ENCODE assay signal across 1 cellular context in the genomic region with DNA sequence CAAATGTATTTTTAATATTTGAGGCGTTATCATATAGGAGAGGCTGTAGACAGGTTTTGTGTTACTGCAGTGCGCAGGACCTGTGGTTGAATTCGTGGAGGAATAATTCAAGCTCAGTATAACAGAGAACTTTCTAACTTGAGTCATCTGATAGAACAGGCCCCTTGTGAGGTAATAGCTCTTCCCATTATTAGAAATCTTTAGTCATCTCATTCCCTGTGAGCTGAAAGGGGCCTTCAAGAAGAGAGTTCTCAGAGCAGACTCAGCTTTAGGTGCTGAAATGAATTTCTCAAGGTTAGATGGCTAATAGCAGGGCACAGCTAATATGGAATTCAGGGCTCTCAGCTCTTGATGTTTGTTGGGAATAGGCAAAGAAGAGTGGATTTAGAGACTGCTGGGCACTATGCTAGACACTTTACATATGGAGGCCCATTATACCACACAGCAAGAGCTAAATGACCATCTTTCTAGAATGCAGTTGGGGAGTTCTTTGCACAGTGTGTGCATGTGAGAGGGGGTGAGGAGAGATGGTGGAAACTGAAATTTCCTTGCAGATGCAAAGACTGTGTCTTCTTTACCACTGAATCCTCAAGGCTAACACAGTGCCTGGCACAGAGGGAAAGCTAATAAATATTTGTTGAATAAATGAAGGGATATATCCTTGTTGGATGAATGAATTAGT.
A peak's percentile ranks its signal among the peaks of the same experiment; 100 is the strongest.
TF ChIP-seq lines count a peak whose summit lies in the region.

No MANE protein-coding gene starts in this region.

TF ChIP-seq in GM12878, 131 proteins besides CTCF, POLR2A, EP300 and RAD21 (continued from another document and continues in another):
- no peak for TF ChIP-seq RELB (IDR thresholded peaks at IDR 0.05; ENCODE audit: low read depth)
- TF ChIP-seq ZBTB33 (IDR thresholded peaks at IDR 0.05): no peak
- no peak for TF ChIP-seq CBFB (IDR thresholded peaks at IDR 0.05; ENCODE audit: low read depth)
- peak; percentile 51; the same call in 1 of the 2 replicates for TF ChIP-seq PML (IDR thresholded peaks at IDR 0.05; ENCODE audit: low read length)
- TF ChIP-seq, protein P1, sequence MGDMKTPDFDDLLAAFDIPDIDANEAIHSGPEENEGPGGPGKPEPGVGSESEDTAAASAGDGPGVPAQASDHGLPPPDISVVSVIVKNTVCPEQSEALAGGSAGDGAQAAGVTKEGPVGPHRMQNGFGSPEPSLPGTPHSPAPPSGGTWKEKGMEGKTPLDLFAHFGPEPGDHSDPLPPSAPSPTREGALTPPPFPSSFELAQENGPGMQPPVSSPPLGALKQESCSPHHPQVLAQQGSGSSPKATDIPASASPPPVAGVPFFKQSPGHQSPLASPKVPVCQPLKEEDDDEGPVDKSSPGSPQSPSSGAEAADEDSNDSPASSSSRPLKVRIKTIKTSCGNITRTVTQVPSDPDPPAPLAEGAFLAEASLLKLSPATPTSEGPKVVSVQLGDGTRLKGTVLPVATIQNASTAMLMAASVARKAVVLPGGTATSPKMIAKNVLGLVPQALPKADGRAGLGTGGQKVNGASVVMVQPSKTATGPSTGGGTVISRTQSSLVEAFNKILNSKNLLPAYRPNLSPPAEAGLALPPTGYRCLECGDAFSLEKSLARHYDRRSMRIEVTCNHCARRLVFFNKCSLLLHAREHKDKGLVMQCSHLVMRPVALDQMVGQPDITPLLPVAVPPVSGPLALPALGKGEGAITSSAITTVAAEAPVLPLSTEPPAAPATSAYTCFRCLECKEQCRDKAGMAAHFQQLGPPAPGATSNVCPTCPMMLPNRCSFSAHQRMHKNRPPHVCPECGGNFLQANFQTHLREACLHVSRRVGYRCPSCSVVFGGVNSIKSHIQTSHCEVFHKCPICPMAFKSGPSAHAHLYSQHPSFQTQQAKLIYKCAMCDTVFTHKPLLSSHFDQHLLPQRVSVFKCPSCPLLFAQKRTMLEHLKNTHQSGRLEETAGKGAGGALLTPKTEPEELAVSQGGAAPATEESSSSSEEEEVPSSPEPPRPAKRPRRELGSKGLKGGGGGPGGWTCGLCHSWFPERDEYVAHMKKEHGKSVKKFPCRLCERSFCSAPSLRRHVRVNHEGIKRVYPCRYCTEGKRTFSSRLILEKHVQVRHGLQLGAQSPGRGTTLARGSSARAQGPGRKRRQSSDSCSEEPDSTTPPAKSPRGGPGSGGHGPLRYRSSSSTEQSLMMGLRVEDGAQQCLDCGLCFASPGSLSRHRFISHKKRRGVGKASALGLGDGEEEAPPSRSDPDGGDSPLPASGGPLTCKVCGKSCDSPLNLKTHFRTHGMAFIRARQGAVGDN (IDR thresholded peaks at IDR 0.05): no peak
- no peak for TF ChIP-seq SRF (IDR thresholded peaks at IDR 0.05; ENCODE audit: low read depth in 2 of 2, low read length in 2 of 2)
- no peak for TF ChIP-seq DPF2 (IDR thresholded peaks at IDR 0.05)
- TF ChIP-seq, protein P2, sequence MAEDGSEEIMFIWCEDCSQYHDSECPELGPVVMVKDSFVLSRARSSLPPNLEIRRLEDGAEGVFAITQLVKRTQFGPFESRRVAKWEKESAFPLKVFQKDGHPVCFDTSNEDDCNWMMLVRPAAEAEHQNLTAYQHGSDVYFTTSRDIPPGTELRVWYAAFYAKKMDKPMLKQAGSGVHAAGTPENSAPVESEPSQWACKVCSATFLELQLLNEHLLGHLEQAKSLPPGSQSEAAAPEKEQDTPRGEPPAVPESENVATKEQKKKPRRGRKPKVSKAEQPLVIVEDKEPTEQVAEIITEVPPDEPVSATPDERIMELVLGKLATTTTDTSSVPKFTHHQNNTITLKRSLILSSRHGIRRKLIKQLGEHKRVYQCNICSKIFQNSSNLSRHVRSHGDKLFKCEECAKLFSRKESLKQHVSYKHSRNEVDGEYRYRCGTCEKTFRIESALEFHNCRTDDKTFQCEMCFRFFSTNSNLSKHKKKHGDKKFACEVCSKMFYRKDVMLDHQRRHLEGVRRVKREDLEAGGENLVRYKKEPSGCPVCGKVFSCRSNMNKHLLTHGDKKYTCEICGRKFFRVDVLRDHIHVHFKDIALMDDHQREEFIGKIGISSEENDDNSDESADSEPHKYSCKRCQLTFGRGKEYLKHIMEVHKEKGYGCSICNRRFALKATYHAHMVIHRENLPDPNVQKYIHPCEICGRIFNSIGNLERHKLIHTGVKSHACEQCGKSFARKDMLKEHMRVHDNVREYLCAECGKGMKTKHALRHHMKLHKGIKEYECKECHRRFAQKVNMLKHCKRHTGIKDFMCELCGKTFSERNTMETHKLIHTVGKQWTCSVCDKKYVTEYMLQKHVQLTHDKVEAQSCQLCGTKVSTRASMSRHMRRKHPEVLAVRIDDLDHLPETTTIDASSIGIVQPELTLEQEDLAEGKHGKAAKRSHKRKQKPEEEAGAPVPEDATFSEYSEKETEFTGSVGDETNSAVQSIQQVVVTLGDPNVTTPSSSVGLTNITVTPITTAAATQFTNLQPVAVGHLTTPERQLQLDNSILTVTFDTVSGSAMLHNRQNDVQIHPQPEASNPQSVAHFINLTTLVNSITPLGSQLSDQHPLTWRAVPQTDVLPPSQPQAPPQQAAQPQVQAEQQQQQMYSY (CRISPR knock-in tag; IDR thresholded peaks at IDR 0.05): no peak
- TF ChIP-seq, protein P3, sequence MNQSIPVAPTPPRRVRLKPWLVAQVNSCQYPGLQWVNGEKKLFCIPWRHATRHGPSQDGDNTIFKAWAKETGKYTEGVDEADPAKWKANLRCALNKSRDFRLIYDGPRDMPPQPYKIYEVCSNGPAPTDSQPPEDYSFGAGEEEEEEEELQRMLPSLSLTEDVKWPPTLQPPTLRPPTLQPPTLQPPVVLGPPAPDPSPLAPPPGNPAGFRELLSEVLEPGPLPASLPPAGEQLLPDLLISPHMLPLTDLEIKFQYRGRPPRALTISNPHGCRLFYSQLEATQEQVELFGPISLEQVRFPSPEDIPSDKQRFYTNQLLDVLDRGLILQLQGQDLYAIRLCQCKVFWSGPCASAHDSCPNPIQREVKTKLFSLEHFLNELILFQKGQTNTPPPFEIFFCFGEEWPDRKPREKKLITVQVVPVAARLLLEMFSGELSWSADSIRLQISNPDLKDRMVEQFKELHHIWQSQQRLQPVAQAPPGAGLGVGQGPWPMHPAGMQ (IDR thresholded peaks at IDR 0.05; ENCODE audit: borderline replicate concordance): no peak
- TF ChIP-seq SP1 (IDR thresholded peaks at IDR 0.05; ENCODE audit: low read depth, low read length): no peak
- TF ChIP-seq, protein P4, sequence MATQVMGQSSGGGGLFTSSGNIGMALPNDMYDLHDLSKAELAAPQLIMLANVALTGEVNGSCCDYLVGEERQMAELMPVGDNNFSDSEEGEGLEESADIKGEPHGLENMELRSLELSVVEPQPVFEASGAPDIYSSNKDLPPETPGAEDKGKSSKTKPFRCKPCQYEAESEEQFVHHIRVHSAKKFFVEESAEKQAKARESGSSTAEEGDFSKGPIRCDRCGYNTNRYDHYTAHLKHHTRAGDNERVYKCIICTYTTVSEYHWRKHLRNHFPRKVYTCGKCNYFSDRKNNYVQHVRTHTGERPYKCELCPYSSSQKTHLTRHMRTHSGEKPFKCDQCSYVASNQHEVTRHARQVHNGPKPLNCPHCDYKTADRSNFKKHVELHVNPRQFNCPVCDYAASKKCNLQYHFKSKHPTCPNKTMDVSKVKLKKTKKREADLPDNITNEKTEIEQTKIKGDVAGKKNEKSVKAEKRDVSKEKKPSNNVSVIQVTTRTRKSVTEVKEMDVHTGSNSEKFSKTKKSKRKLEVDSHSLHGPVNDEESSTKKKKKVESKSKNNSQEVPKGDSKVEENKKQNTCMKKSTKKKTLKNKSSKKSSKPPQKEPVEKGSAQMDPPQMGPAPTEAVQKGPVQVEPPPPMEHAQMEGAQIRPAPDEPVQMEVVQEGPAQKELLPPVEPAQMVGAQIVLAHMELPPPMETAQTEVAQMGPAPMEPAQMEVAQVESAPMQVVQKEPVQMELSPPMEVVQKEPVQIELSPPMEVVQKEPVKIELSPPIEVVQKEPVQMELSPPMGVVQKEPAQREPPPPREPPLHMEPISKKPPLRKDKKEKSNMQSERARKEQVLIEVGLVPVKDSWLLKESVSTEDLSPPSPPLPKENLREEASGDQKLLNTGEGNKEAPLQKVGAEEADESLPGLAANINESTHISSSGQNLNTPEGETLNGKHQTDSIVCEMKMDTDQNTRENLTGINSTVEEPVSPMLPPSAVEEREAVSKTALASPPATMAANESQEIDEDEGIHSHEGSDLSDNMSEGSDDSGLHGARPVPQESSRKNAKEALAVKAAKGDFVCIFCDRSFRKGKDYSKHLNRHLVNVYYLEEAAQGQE (IDR thresholded peaks at IDR 0.05; ENCODE audit: low read depth, low read length): peak; percentile 40; the same call in 1 of the 2 replicates
- TF ChIP-seq YY1 (IDR thresholded peaks at IDR 0.05; ENCODE audit: low read depth, low read length): no peak
- no peak for TF ChIP-seq CBX5 (IDR thresholded peaks at IDR 0.05; ENCODE audit: low read depth)
- no peak for TF ChIP-seq MYC (IDR thresholded peaks at IDR 0.05; ENCODE audit: insufficient read depth, insufficient read length, insufficient replicate concordance, low read length, severe bottlenecking)
- TF ChIP-seq POLR2AphosphoS5 (IDR thresholded peaks at IDR 0.05; ENCODE audit: low read length): no peak
- TF ChIP-seq NFIC (IDR thresholded peaks at IDR 0.05; ENCODE audit: low read depth, low read length): peak; percentile 82; the same call in 1 of the 2 replicates
- no peak for TF ChIP-seq CEBPB (IDR thresholded peaks at IDR 0.05; ENCODE audit: borderline replicate concordance in 1 of 2, low read depth in 2 of 2, low read length in 2 of 2)
- TF ChIP-seq ZBTB4 (CRISPR knock-in tag; IDR thresholded peaks at IDR 0.05): no peak
- peak; percentile 20; the same call in 1 of the 2 replicates for TF ChIP-seq IRF4 (IDR thresholded peaks at IDR 0.05; ENCODE audit: low read depth, low read length)
- TF ChIP-seq TCF12 (IDR thresholded peaks at IDR 0.05; ENCODE audit: low read depth, low read length): no peak
- no peak for TF ChIP-seq USF2 (IDR thresholded peaks at IDR 0.05; ENCODE audit: borderline replicate concordance, low read depth, low read length)
- peak; percentile 39; the same call in 1 of the 2 replicates for TF ChIP-seq BCL11A (IDR thresholded peaks at IDR 0.05; ENCODE audit: low read depth, low read length)
- no peak for TF ChIP-seq ZNF622 (IDR thresholded peaks at IDR 0.05)
- no peak for TF ChIP-seq SMARCA5 (IDR thresholded peaks at IDR 0.05)
- no peak for TF ChIP-seq BRCA1 (IDR thresholded peaks at IDR 0.05; ENCODE audit: low read depth, low read length)
- no peak for TF ChIP-seq JUND (IDR thresholded peaks at IDR 0.05; ENCODE audit: low read depth, low read length)
- no peak for TF ChIP-seq RFX5 (IDR thresholded peaks at IDR 0.05; ENCODE audit: low read depth, low read length)
- no peak for TF ChIP-seq EGR1 (IDR thresholded peaks at IDR 0.05; ENCODE audit: borderline replicate concordance in 1 of 2, low read depth in 2 of 2, low read length in 2 of 2)
- TF ChIP-seq SPI1 (IDR thresholded peaks at IDR 0.05; ENCODE audit: borderline replicate concordance, insufficient read depth, low read depth, low read length): no peak
- no peak for TF ChIP-seq ZNF217 (IDR thresholded peaks at IDR 0.05)
